ENCODE assay signal across 12 cellular contexts in genomic region chr2:174339971-174340399, GRCh38. TPM values are rescaled to one million over a fixed set of nuclear protein-coding genes. Genes with fewer than 3 reads are reported as not detected.
DNase-seq lines count a peak whose midpoint lies in the region; ATAC-seq, FAIRE-seq and TF ChIP-seq lines count a peak whose summit lies in the region.
"Had no signal": no experiment of that assay in that cellular context is flagged by ENCODE, and none has a peak within 500 bp of the region (broad histone marks: within the 10 kb centered on the region; RNA-seq: fewer than 3 reads in every experiment).

No MANE protein-coding gene starts in this region.

- H3K27me3 ChIP-seq in HepG2 (ENCODE audit: control insufficient read depth in 1 of 2, insufficient read depth in 2 of 2, low read length in 2 of 2) (peaks cover 27 to 89% of the 10 kb centered on the region in 2 experiments; a peak in 4 of 5 replicates), right lobe of liver (peaks cover 36 to 80% of the 10 kb centered on the region in 2 donors), NT2/D1 (ENCODE audit: insufficient read depth, insufficient read length) (peaks cover 99% of the 10 kb centered on the region), thoracic aorta (replicated peaks; ENCODE audit: insufficient read depth) (peaks cover 81% of the 10 kb centered on the region)

- no TSS peak for BruUV-seq in HepG2 (replicated peaks; lab: Mats Ljungman, UMichigan)

- H3K27ac ChIP-seq in HepG2 (ENCODE audit: extremely low read length, insufficient read depth, low read length) (no peak overlapping the region), right lobe of liver (no peak overlapping the region), thoracic aorta (no peak overlapping the region)
- H3K27ac ChIP-seq: adrenal gland had no signal

- intact Hi-C loops in HepG2 (cut with micrococcal nuclease; ENCODE audit: unreplicated experiment) (loop anchor here (5.0 kb wide), 2 partner anchors 203 to 373 kb away; partner anchors contain the start of gene SP3), right lobe of liver (cut with DNase I) (no loop called here)

- no peak for ATAC-seq in HepG2
- ATAC-seq in right lobe of liver, result no peak
- ATAC-seq in thoracic aorta (ENCODE audit: insufficient number of reproducible peaks, low FRiP score, low read depth), result no peak
- no peak for ATAC-seq in HG02885 (IDR thresholded peaks at IDR 0.05; ENCODE audit: poor library complexity, unreplicated experiment)
- no peak for ATAC-seq in GM21381 (IDR thresholded peaks at IDR 0.05; ENCODE audit: unreplicated experiment)

- TF ChIP-seq RAD21 in HepG2 (CRISPR knock-in tag; IDR thresholded peaks at IDR 0.05), result no peak

- DNase-seq in HepG2 (ENCODE audit: low spot score) (no peak), right lobe of liver (no peak), NT2/D1 (ENCODE audit: low read depth, low spot score) (no peak), thoracic aorta (ENCODE audit: low spot score) (no peak), cerebellar nuclear complex (lab: John Stamatoyannopoulos, UW) (no peak)
- DNase-seq: adrenal gland, nucleus accumbens, RPMI8226 had no signal

- peaks cover 3% of the 10 kb centered on the region; the same call in 1 of the 2 replicates for H4K20me1 ChIP-seq in HepG2 (ENCODE audit: insufficient read depth, low read length)

- POLR2A ChIA-PET in HepG2 (lab: Yijun Ruan, JAX), result interaction anchor here (0.9 kb wide), 1 partner anchor 91 kb away, joined by 4 read pairs; the partner anchor contains the start of gene OLA1

- no peak overlapping the region; the same call in 1 of the 2 replicates for H3K9ac ChIP-seq in HepG2 (ENCODE audit: insufficient read depth, low read depth, low read length)
- H3K9ac ChIP-seq in NT2/D1 (ENCODE audit: insufficient read length, low read depth), result peak overlapping the region; percentile 8

- CTCF ChIA-PET in HepG2 (lab: Yijun Ruan, JAX; ENCODE audit: low intra/inter-chr PET ratio, low total read pairs), result interaction anchor here (2.2 to 3.6 kb wide), 2 partner anchors 182 to 202 kb away, joined by 14 to 48 read pairs; no protein-coding TSS in a partner anchor

- no peak for FAIRE-seq in HepG2 (lab: Jason Lieb, UNC)

- TF ChIP-seq EP300 in HepG2 (IDR thresholded peaks at IDR 0.05; ENCODE audit: low read depth in 2 of 2, low read length in 2 of 2) (no peak), HepG2 (CRISPR knock-in tag; IDR thresholded peaks at IDR 0.05; ENCODE audit: borderline replicate concordance) (no peak)

- peak overlapping the region; percentile 48 to 70 (median 59); a peak in 5 of 6 replicates for H3K4me3 ChIP-seq in HepG2 (replicated peaks in 1 of 3; ENCODE audit: insufficient read depth in 1 of 3, low read depth in 2 of 3, low read length in 3 of 3)
- H3K4me3 ChIP-seq in right lobe of liver, result no peak overlapping the region
- peak overlapping the region; percentile 17 for H3K4me3 ChIP-seq in NT2/D1 (ENCODE audit: insufficient read length, low read depth)
- H3K4me3 ChIP-seq in iPS-11a (ENCODE audit: low read depth, low read length), result peak overlapping the region; percentile 4
- H3K4me3 ChIP-seq in thoracic aorta, result peak overlapping the region; percentile 30

- no peak overlapping the region for H2AFZ ChIP-seq in HepG2 (ENCODE audit: low read length)

- peaks cover 63% of the 10 kb centered on the region for H3K4me1 ChIP-seq in HepG2 (ENCODE audit: insufficient read depth, low read length)
- H3K4me1 ChIP-seq in right lobe of liver, result peaks cover 0 to 38% (median 3%) of the 10 kb centered on the region in 4 donors
- H3K4me1 ChIP-seq in NT2/D1 (ENCODE audit: insufficient read depth, insufficient read length), result peaks cover 7% of the 10 kb centered on the region
- H3K4me1 ChIP-seq in thoracic aorta (ENCODE audit: control insufficient read depth in 1 of 2, low read depth in 2 of 2), result peaks cover 24 to 59% of the 10 kb centered on the region in 2 donors

- H3K36me3 ChIP-seq in HepG2 (replicated peaks in 1 of 2; ENCODE audit: control insufficient read depth in 1 of 2, insufficient read depth in 2 of 2, low read length in 2 of 2), result no peaks in the 10 kb centered on the region
- no peaks in the 10 kb centered on the region for H3K36me3 ChIP-seq in right lobe of liver
- no peaks in the 10 kb centered on the region for H3K36me3 ChIP-seq in NT2/D1 (ENCODE audit: insufficient read depth, insufficient read length, low read length)
- no peaks in the 10 kb centered on the region for H3K36me3 ChIP-seq in thoracic aorta
- H3K36me3 ChIP-seq: adrenal gland had no signal

- TF ChIP-seq POLR2A in HepG2 (IDR thresholded peaks at IDR 0.05; ENCODE audit: insufficient read depth in 1 of 2, low read depth in 2 of 2, low read length in 2 of 2), result no peak
- no peak for TF ChIP-seq POLR2A in right lobe of liver (IDR thresholded peaks at IDR 0.05)

- TF ChIP-seq CTCF in HepG2 (CRISPR knock-in tag; IDR thresholded peaks at IDR 0.05) (no peak), right lobe of liver (IDR thresholded peaks at IDR 0.05) (no peak), thoracic aorta (IDR thresholded peaks at IDR 0.05) (no peak)

- H3K79me2 ChIP-seq in HepG2 (ENCODE audit: insufficient read depth, low read length), result no peaks in the 10 kb centered on the region

- H3K9me3 ChIP-seq in HepG2 (ENCODE audit: low read length) (no peaks in the 10 kb centered on the region), right lobe of liver (no peaks in the 10 kb centered on the region), NT2/D1 (ENCODE audit: insufficient read depth, low read length) (no peaks in the 10 kb centered on the region), thoracic aorta (no peaks in the 10 kb centered on the region)

- in situ Hi-C loops in HepG2 (cut with HindIII; ENCODE audit: extremely low pct_ligation_motif_present, low pct_unique_long_range_greater_than_20kb), result loop anchor here (5.0 to 10.0 kb wide), 4 partner anchors 183 to 938 kb away; no protein-coding TSS in a partner anchor

- H3K4me2 ChIP-seq in HepG2 (ENCODE audit: low read depth, low read length), result peak overlapping the region; percentile 78

- 35% methylated on average over 19 of the region's 32 CpGs for WGBS in HepG2 (ENCODE audit: low lambda C conversion rate)
- whole genome bisulfite sequencing in right lobe of liver (ENCODE audit: insufficient coverage, low coverage, low lambda C conversion rate, missing lambda C conversion rate), result 8% methylated on average over 19 of the region's 32 CpGs

TF ChIP-seq in HepG2, 621 proteins besides CTCF, POLR2A, EP300 and RAD21 (continues in another document):
- peak; percentile 26; the same call in 1 of the 2 replicates for TF ChIP-seq ZNF253 (CRISPR knock-in tag; IDR thresholded peaks at IDR 0.05; ENCODE audit: borderline replicate concordance)
- TF ChIP-seq NONO (IDR thresholded peaks at IDR 0.05), result no peak
- TF ChIP-seq NONO (CRISPR knock-in tag; conservative IDR thresholded peaks at IDR 0.05), result no peak

RNA-seq across cellular contexts. Expression of gene SP9, which starts 5.2 kb away (rescaled TPM):
- total RNA-seq in HepG2 (2016; rRNA removed; fragmentation: Illumina TruSeq; extraction: Trizol) (not detected in 2 replicates), right lobe of liver (not detected), thoracic aorta (not detected)
- not detected in 2 replicates for total RNA-seq in HepG2 (2016; cell fraction: cytosol; rRNA removed; fragmentation: Illumina TruSeq; extraction: Trizol; ENCODE audit: low read depth)
- total RNA-seq in HepG2 (2016; cell fraction: insoluble cytoplasmic fraction; rRNA removed; fragmentation: Illumina TruSeq; extraction: Trizol), result not detected in 2 replicates
- not detected in 2 replicates for total RNA-seq in HepG2 (2016; cell fraction: membrane; rRNA removed; fragmentation: Illumina TruSeq; extraction: Trizol)
- not detected in 2 replicates for total RNA-seq in HepG2 (2016; cell fraction: nucleus; rRNA removed; fragmentation: Illumina TruSeq; extraction: Trizol)
- polyA plus RNA-seq in HepG2 (2011; rRNA removed), result not detected in 2 replicates
- polyA plus RNA-seq in HepG2 (2011; cell fraction: cytosol; rRNA removed), result not detected in 2 replicates
- not detected in 2 replicates for polyA plus RNA-seq in HepG2 (2011; cell fraction: nucleus; rRNA removed)
- polyA plus RNA-seq in HepG2 (2012), result 0.07 TPM in 1 of 2 replicates, not detected in the other
- polyA plus RNA-seq in HepG2 (2016; cell fraction: cytosol; fragmentation: Illumina TruSeq; extraction: Trizol; ENCODE audit: low read depth), result not detected in 2 replicates
- polyA plus RNA-seq in HepG2 (2016; cell fraction: insoluble cytoplasmic fraction; fragmentation: Illumina TruSeq; extraction: Trizol; ENCODE audit: low read depth), result not detected in 2 replicates
- polyA plus RNA-seq in HepG2 (2016; cell fraction: membrane; fragmentation: Illumina TruSeq; extraction: Trizol; ENCODE audit: low read depth), result not detected in 2 replicates
- not detected in 2 replicates for polyA plus RNA-seq in HepG2 (2016; cell fraction: nucleus; fragmentation: Illumina TruSeq; extraction: Trizol; ENCODE audit: insufficient read depth, low read depth)
- not detected in 2 replicates for polyA minus RNA-seq in HepG2 (2011; rRNA and poly(A)+ RNA removed; ENCODE audit: low replicate concordance)
- polyA minus RNA-seq in HepG2 (2011; cell fraction: cytosol; rRNA and poly(A)+ RNA removed), result not detected in 2 replicates
- not detected in 2 replicates for polyA minus RNA-seq in HepG2 (2011; cell fraction: nucleus; rRNA and poly(A)+ RNA removed)
- total RNA-seq: adrenal gland, subcutaneous adipose tissue had no signal
- polyA plus RNA-seq: adrenal gland had no signal

RNA-seq across cellular contexts. Expression of gene SCRN3, which starts 55.5 kb away (rescaled TPM):
- 11.3 and 16.8 TPM in 2 replicates for total RNA-seq in HepG2 (2016; rRNA removed; fragmentation: Illumina TruSeq; extraction: Trizol)
- total RNA-seq in HepG2 (2016; cell fraction: cytosol; rRNA removed; fragmentation: Illumina TruSeq; extraction: Trizol; ENCODE audit: low read depth), result 2.9 and 3.7 TPM in 2 replicates
- total RNA-seq in HepG2 (2016; cell fraction: insoluble cytoplasmic fraction; rRNA removed; fragmentation: Illumina TruSeq; extraction: Trizol), result 11.1 and 20.2 TPM in 2 replicates
- total RNA-seq in HepG2 (2016; cell fraction: membrane; rRNA removed; fragmentation: Illumina TruSeq; extraction: Trizol), result 8.6 and 8.8 TPM in 2 replicates
- 8.6 and 8.8 TPM in 2 replicates for total RNA-seq in HepG2 (2016; cell fraction: nucleus; rRNA removed; fragmentation: Illumina TruSeq; extraction: Trizol)
- 5.5 and 6.6 TPM in 2 replicates for polyA plus RNA-seq in HepG2 (2011; rRNA removed)
- polyA plus RNA-seq in HepG2 (2011; cell fraction: cytosol; rRNA removed), result 4.3 and 5.4 TPM in 2 replicates
- 3.7 and 5.9 TPM in 2 replicates for polyA plus RNA-seq in HepG2 (2011; cell fraction: nucleus; rRNA removed)
- polyA plus RNA-seq in HepG2 (2012), result 8.0 and 12.9 TPM in 2 replicates
- 2.4 and 3.1 TPM in 2 replicates for polyA plus RNA-seq in HepG2 (2016; cell fraction: cytosol; fragmentation: Illumina TruSeq; extraction: Trizol; ENCODE audit: low read depth)
- 14.3 and 17.8 TPM in 2 replicates for polyA plus RNA-seq in HepG2 (2016; cell fraction: insoluble cytoplasmic fraction; fragmentation: Illumina TruSeq; extraction: Trizol; ENCODE audit: low read depth)
- 4.2 and 5.8 TPM in 2 replicates for polyA plus RNA-seq in HepG2 (2016; cell fraction: membrane; fragmentation: Illumina TruSeq; extraction: Trizol; ENCODE audit: low read depth)
- 9.7 and 10.3 TPM in 2 replicates for polyA plus RNA-seq in HepG2 (2016; cell fraction: nucleus; fragmentation: Illumina TruSeq; extraction: Trizol; ENCODE audit: insufficient read depth, low read depth)
- 3.5 and 3.7 TPM in 2 replicates for polyA minus RNA-seq in HepG2 (2011; rRNA and poly(A)+ RNA removed; ENCODE audit: low replicate concordance)
- 4.6 and 6.5 TPM in 2 replicates for polyA minus RNA-seq in HepG2 (2011; cell fraction: cytosol; rRNA and poly(A)+ RNA removed)
- polyA minus RNA-seq in HepG2 (2011; cell fraction: nucleus; rRNA and poly(A)+ RNA removed), result 14.2 and 17.8 TPM in 2 replicates
- total RNA-seq in right lobe of liver, result 10 to 100 TPM; 13.9 to 21.1 (median 15.7) TPM
- 10 to 100 TPM; 10.6 to 25.0 TPM for total RNA-seq in thoracic aorta

Comparison
In these comparisons a context has a peak if more than half of its experiments do, and no peak if none do; other contexts are left out.
1. H3K4me3 ChIP-seq: peak in HepG2 (3 of 3), NT2/D1 (single experiment), iPS-11a (single experiment) and thoracic aorta (single experiment); none in right lobe of liver (0 of 3).